ENCODE assay signal across 8 cellular contexts in genomic region chr2:74441690-74442482, GRCh38. TPM values are rescaled to one million over a fixed set of nuclear protein-coding genes. Genes with fewer than 3 reads are reported as not detected.
A peak's percentile ranks its signal among the peaks of the same experiment; 100 is the strongest.
DNase-seq lines count a peak whose midpoint lies in the region; ATAC-seq and FAIRE-seq lines count a peak whose summit lies in the region.

RTKN (minus strand) TSS chr2:74441937; CDS start chr2:74441816, 121 bp downstream.

- WGBS in esophagus, 2 donors: 12 to 19% methylated on average over 72 to 75 of the region's 75 CpGs

- H3K4me3 Mint-ChIP-seq in activated CD4-positive, alpha-beta T cell treated with anti-CD3 and anti-CD28 coated beads, Interleukin-2, amount 10 ng/mL, durations not matched to agents 7 days and 5 days: peak within 1 kb of the TSS; percentile 55
- peak within 1 kb of the TSS; percentile 78 to 88 (median 82) for H3K4me3 Mint-ChIP-seq in naive B cell

- H3K9me3 ChIP-seq in esophagus (ENCODE audit: control insufficient read depth in 2 of 2, insufficient read depth in 1 of 2, low read depth in 1 of 2, low read length in 1 of 2): no peaks in the 10 kb centered on the region

- peaks cover 9% of the 10 kb centered on the region for H3K4me1 Mint-ChIP-seq in activated CD4-positive, alpha-beta T cell treated with anti-CD3 and anti-CD28 coated beads, Interleukin-2, amount 10 ng/mL, durations not matched to agents 7 days and 5 days
- peaks cover 22 to 39% (median 39%) of the 10 kb centered on the region in 3 donors for H3K4me1 Mint-ChIP-seq in naive B cell

- H3K36me3 Mint-ChIP-seq in activated CD4-positive, alpha-beta T cell treated with anti-CD3 and anti-CD28 coated beads, Interleukin-2, amount 10 ng/mL, durations not matched to agents 7 days and 5 days (ENCODE audit: low read depth): no peaks in the 10 kb centered on the region
- H3K36me3 Mint-ChIP-seq in naive B cell: no peaks in the 10 kb centered on the region

- peak within 1 kb of the TSS; percentile 82 to 88 for H3K27ac ChIP-seq in esophagus (ENCODE audit: low read depth in 2 of 2, low read length in 1 of 2)

- H3K4me3 ChIP-seq in esophagus (ENCODE audit: low read depth in 1 of 2, low read length in 2 of 2): peak within 1 kb of the TSS; percentile 55 to 63

- POLR2A ChIA-PET in activated CD4-positive, alpha-beta T cell treated with anti-CD3 and anti-CD28 coated beads, Interleukin-2, amount 10 ng/mL, durations not matched to agents 7 days and 5 days (lab: Charles Lee): no interaction called here

- peak; percentile 31 for ATAC-seq in HG03196 (IDR thresholded peaks at IDR 0.05; ENCODE audit: unreplicated experiment)
- peak; percentile 34 to 36 for ATAC-seq in naive B cell (ENCODE audit: low read depth in 2 of 2)
- ATAC-seq in GM18519 (IDR thresholded peaks at IDR 0.05; ENCODE audit: low FRiP score, unreplicated experiment): no peak

- H3K27ac Mint-ChIP-seq in activated CD4-positive, alpha-beta T cell treated with anti-CD3 and anti-CD28 coated beads, Interleukin-2, amount 10 ng/mL, durations not matched to agents 7 days and 5 days: no peak within 1 kb of the TSS
- peak within 1 kb of the TSS in 3 of 6 donors; percentile 34 to 69 (median 61) for H3K27ac Mint-ChIP-seq in naive B cell

- peaks cover 46% of the 10 kb centered on the region for H3K27me3 Mint-ChIP-seq in activated CD4-positive, alpha-beta T cell treated with anti-CD3 and anti-CD28 coated beads, Interleukin-2, amount 10 ng/mL, durations not matched to agents 7 days and 5 days
- H3K27me3 Mint-ChIP-seq in naive B cell: peaks cover 18 to 41% (median 19%) of the 10 kb centered on the region in 3 donors

- peaks cover 0 to 2% of the 10 kb centered on the region in 2 donors for H3K36me3 ChIP-seq in esophagus (ENCODE audit: control insufficient read depth in 2 of 2, insufficient read depth in 2 of 2, low read length in 1 of 2)

- H3K4me1 ChIP-seq in esophagus (ENCODE audit: control insufficient read depth in 2 of 2, insufficient read depth in 2 of 2, low read length in 1 of 2): peaks cover 12 to 13% of the 10 kb centered on the region in 2 donors

- CTCF ChIA-PET in activated CD4-positive, alpha-beta T cell treated with anti-CD3 and anti-CD28 coated beads, Interleukin-2, amount 10 ng/mL, durations not matched to agents 7 days and 5 days (lab: Charles Lee): interaction anchor here (0.9 to 1.8 kb wide), 4 partner anchors 9 to 145 kb away, joined by 3 to 6 read pairs (median 4); no protein-coding TSS in a partner anchor

- peak; percentile 3 for FAIRE-seq in G401.6 (lab: Jason Lieb, UNC)
- FAIRE-seq in frontal cortex (lab: Jason Lieb, UNC): no peak

- no peak for DNase-seq in activated CD4-positive, alpha-beta T cell treated with anti-CD3 and anti-CD28 coated beads, Interleukin-2, amount 10 ng/mL, durations not matched to agents 7 days and 5 days
- no peak for DNase-seq in naive B cell
- no peak for DNase-seq in NK-92 treated with Interleukin-12 subunit alpha and Interleukin-12 subunit beta, amount 100 ng/mL, for 24 hours (lab: John Stamatoyannopoulos, UW)
- no peak for DNase-seq in frontal cortex (ENCODE audit: low spot score in 2 of 2)

- no peaks in the 10 kb centered on the region for H3K27me3 ChIP-seq in esophagus (ENCODE audit: control insufficient read depth in 1 of 2, insufficient read depth in 2 of 2, low read length in 2 of 2)

- no peaks in the 10 kb centered on the region for H3K9me3 Mint-ChIP-seq in activated CD4-positive, alpha-beta T cell treated with anti-CD3 and anti-CD28 coated beads, Interleukin-2, amount 10 ng/mL, durations not matched to agents 7 days and 5 days
- H3K9me3 Mint-ChIP-seq in naive B cell: no peaks in the 10 kb centered on the region

RNA-seq across cellular contexts. Expression of gene RTKN, which starts in this region (rescaled TPM):
- under 1 TPM; 0.62 to 0.82 TPM for total RNA-seq in activated CD4-positive, alpha-beta T cell treated with anti-CD3 and anti-CD28 coated beads, Interleukin-2, amount 10 ng/mL, durations not matched to agents 7 days and 5 days
- 10 to 100 TPM; 20.2 to 20.8 TPM for polyA plus RNA-seq in esophagus
- polyA plus RNA-seq in naive B cell (ENCODE audit: low read depth in 6 of 6): 1 to 10 TPM in 4 of 6 donors, under 1 TPM in 1, not detected in 1; 0.97 to 2.1 (median 1.7) TPM
- total RNA-seq in frontal cortex: 2.9 TPM

Comparison
In these comparisons a context has a peak if more than half of its experiments do, and no peak if none do; other contexts are left out.
1. RNA of gene RTKN (polyA plus RNA-seq): 20.2 to 20.8 TPM in esophagus; 0.97 to 2.1 TPM in naive B cell; every median in the first group is over 4 times any median in the second.